ENCODE assay signal across 26 cellular contexts in the genomic region with DNA sequence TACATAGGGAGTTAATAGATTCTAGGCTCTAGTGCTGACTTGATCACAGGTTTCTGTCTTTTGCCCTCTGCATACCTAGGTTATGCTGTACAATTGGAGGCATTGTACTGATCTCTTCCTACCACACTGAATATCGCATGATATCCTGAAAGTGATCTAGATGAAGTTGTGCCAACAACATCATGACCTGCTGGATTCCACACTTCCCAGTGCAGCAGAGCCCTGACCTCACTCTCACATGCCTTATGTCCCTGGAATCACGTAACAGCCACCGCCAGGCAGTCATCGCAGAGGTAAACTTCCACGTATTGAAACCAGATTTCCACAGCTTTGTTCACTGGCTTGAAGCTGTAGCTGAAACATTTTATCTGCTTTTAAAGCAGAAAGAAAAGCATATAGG.
"Had no signal": no experiment of that assay in that cellular context is flagged by ENCODE, and none has a peak within 500 bp of the region (broad histone marks: within the 10 kb centered on the region; RNA-seq: fewer than 3 reads in every experiment).

No MANE protein-coding gene starts in this region.

- H3K4me1 ChIP-seq: ascending aorta, foreskin keratinocyte, gastrocnemius medialis, heart right ventricle had no signal

- FAIRE-seq: bronchial epithelial cell had no signal

- H3K4me2 ChIP-seq: hepatocyte had no signal

- H3K4me3 ChIP-seq: ascending aorta, coronary artery, gastrocnemius medialis, heart right ventricle, hepatocyte had no signal

- H3K27me3 ChIP-seq: ascending aorta, brain microvascular endothelial cell, foreskin keratinocyte, gastrocnemius medialis, heart right ventricle, hepatocyte had no signal

- H2AFZ ChIP-seq: hepatocyte had no signal

- H3K9me3 ChIP-seq: ascending aorta, gastrocnemius medialis had no signal

- H3K36me3 ChIP-seq: ascending aorta, brain microvascular endothelial cell, gastrocnemius medialis, heart right ventricle had no signal

- DNase-seq: activated CD4-positive, alpha-beta memory T cell treated with anti-CD3 and anti-CD28 coated beads, Interleukin-2, amount 10 ng/mL, durations not matched to agents 7 days and 5 days; activated CD4-positive, alpha-beta T cell treated with anti-CD3 and anti-CD28 coated beads for 1 hour; activated CD4-positive, alpha-beta T cell treated with anti-CD3 and anti-CD28 coated beads for 4 hours; activated CD4-positive, alpha-beta T cell treated with anti-CD3 and anti-CD28 coated beads, Interleukin-2, amount 10 ng/mL, durations not matched to agents 7 days and 5 days; activated CD4-positive, alpha-beta T cell treated with anti-CD3 and anti-CD28 coated beads, Interleukin-2, amount 50 U/mL, for 4 hours; activated CD8-positive, alpha-beta memory T cell treated with anti-CD3 and anti-CD28 coated beads, Interleukin-2, amount 50 U/mL, for 48 hours; activated gamma-delta T cell; activated naive CD4-positive, alpha-beta T cell; activated naive CD4-positive, alpha-beta T cell treated with anti-CD3 and anti-CD28 coated beads, Interleukin-2, amount 10 ng/mL, durations not matched to agents 7 days and 5 days; activated naive CD8-positive, alpha-beta T cell treated with anti-CD3 and anti-CD28 coated beads, Interleukin-2, amount 10 ng/mL, durations not matched to agents 7 days and 5 days; activated T-cell treated with anti-CD3 and anti-CD28 coated beads for 4 hours; activated T-cell treated with anti-CD3 and anti-CD28 coated beads, Interleukin-2, amount 50 U/mL, for 24 hours; activated T-cell treated with anti-CD3 and anti-CD28 coated beads, Interleukin-2, amount 50 U/mL, for 72 hours; brain microvascular endothelial cell; effector CD4-positive, alpha-beta T cell; effector memory CD8-positive, alpha-beta T cell; foreskin keratinocyte; gastrocnemius medialis; heart right ventricle; T-helper 2 cell had no signal

- ATAC-seq: activated naive CD4-positive, alpha-beta T cell treated with anti-CD3 and anti-CD28 coated beads, Interleukin-2, amount 50 U/mL, for 72 hours; activated T-cell treated with anti-CD3 and anti-CD28 coated beads, Interleukin-2, amount 50 U/mL, for 72 hours; effector memory CD8-positive, alpha-beta T cell; esophagus mucosa; foreskin keratinocyte; gastrocnemius medialis; heart right ventricle had no signal

- H3K27ac ChIP-seq: ascending aorta, brain microvascular endothelial cell, coronary artery, foreskin keratinocyte, gastrocnemius medialis, heart right ventricle, hepatocyte had no signal

- H3K79me2 ChIP-seq: hepatocyte had no signal
